ENCODE assay signal across 33 cellular contexts in the genomic region with DNA sequence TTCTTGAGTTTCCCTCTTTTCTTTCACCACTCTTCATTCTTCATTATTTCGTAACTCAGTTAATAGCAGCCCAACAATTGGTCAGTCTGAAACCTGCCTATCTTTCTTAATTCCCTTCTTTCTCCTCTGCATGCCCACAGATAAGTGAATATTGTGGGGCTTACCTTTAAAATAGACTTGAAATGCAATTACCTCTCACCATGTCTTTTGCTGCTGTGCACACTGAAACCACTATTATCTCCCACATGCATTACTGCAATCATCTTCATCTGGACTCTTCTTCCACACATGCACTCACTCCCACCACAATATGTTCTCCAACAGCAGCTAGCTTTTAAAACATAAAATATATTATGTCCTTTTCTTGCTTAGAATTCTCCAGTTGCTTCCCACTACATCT.
"Had no signal": no experiment of that assay in that cellular context is flagged by ENCODE, and none has a peak within 500 bp of the region (broad histone marks: within the 10 kb centered on the region; RNA-seq: fewer than 3 reads in every experiment).

No MANE protein-coding gene starts in this region.

- H3K36me3 Mint-ChIP-seq: activated naive CD4-positive, alpha-beta T cell treated with anti-CD3 and anti-CD28 coated beads, Interleukin-2, amount 50 U/mL, for 72 hours; brain; WTC11 had no signal

- H3K4me3 Mint-ChIP-seq: activated CD4-positive, alpha-beta memory T cell treated with anti-CD3 and anti-CD28 coated beads, Interleukin-2, amount 10 ng/mL, durations not matched to agents 7 days and 5 days; activated CD4-positive, alpha-beta T cell treated with anti-CD3 and anti-CD28 coated beads, Interleukin-2, amount 10 ng/mL, durations not matched to agents 7 days and 5 days; activated naive CD4-positive, alpha-beta T cell treated with anti-CD3 and anti-CD28 coated beads, Interleukin-2, amount 10 ng/mL, durations not matched to agents 7 days and 5 days; activated naive CD8-positive, alpha-beta T cell treated with anti-CD3 and anti-CD28 coated beads, Interleukin-2, amount 10 ng/mL, durations not matched to agents 7 days and 5 days; activated T-cell treated with anti-CD3 and anti-CD28 coated beads, Interleukin-2, amount 50 U/mL, for 24 hours; activated T-cell treated with anti-CD3 and anti-CD28 coated beads, Interleukin-2, amount 50 U/mL, for 72 hours; brain; dendritic cell treated with granulocyte-macrophage colony-stimulating factor and Interleukin-4, amounts not matched to agents 40 ng/mL and 50 ng/mL, for 4 days; effector memory CD8-positive, alpha-beta T cell; WTC11 had no signal

- ATAC-seq: activated naive CD4-positive, alpha-beta T cell treated with anti-CD3 and anti-CD28 coated beads, Interleukin-2, amount 50 U/mL, for 72 hours; activated T-cell treated with anti-CD3 and anti-CD28 coated beads, Interleukin-2, amount 50 U/mL, for 72 hours; effector memory CD8-positive, alpha-beta T cell; foreskin keratinocyte; gastrocnemius medialis; heart left ventricle; WTC11 had no signal

- H3K36me3 ChIP-seq: ascending aorta, breast epithelium, cardiac muscle cell, esophagus muscularis mucosa, gastrocnemius medialis, heart left ventricle had no signal

- H3K27ac ChIP-seq: ascending aorta, breast epithelium, cardiac muscle cell, coronary artery, dorsolateral prefrontal cortex, esophagus muscularis mucosa, foreskin keratinocyte, gastrocnemius medialis, heart left ventricle, VCaP had no signal

- DNase-seq: activated CD4-positive, alpha-beta memory T cell treated with anti-CD3 and anti-CD28 coated beads, Interleukin-2, amount 10 ng/mL, durations not matched to agents 7 days and 5 days; activated CD4-positive, alpha-beta T cell treated with anti-CD3 and anti-CD28 coated beads for 1 hour; activated CD4-positive, alpha-beta T cell treated with anti-CD3 and anti-CD28 coated beads for 4 hours; activated CD4-positive, alpha-beta T cell treated with anti-CD3 and anti-CD28 coated beads, Interleukin-2, amount 10 ng/mL, durations not matched to agents 7 days and 5 days; activated CD4-positive, alpha-beta T cell treated with anti-CD3 and anti-CD28 coated beads, Interleukin-2, amount 50 U/mL, for 4 hours; activated CD8-positive, alpha-beta memory T cell treated with anti-CD3 and anti-CD28 coated beads, Interleukin-2, amount 50 U/mL, for 48 hours; activated gamma-delta T cell; activated naive CD4-positive, alpha-beta T cell; activated naive CD4-positive, alpha-beta T cell treated with anti-CD3 and anti-CD28 coated beads, Interleukin-2, amount 10 ng/mL, durations not matched to agents 7 days and 5 days; activated naive CD8-positive, alpha-beta T cell treated with anti-CD3 and anti-CD28 coated beads, Interleukin-2, amount 10 ng/mL, durations not matched to agents 7 days and 5 days; activated T-cell treated with anti-CD3 and anti-CD28 coated beads for 4 hours; activated T-cell treated with anti-CD3 and anti-CD28 coated beads, Interleukin-2, amount 50 U/mL, for 24 hours; activated T-cell treated with anti-CD3 and anti-CD28 coated beads, Interleukin-2, amount 50 U/mL, for 72 hours; central memory CD4-positive, alpha-beta T cell; cerebellar nuclear complex; dorsolateral prefrontal cortex; effector CD4-positive, alpha-beta T cell; effector memory CD8-positive, alpha-beta T cell; foreskin keratinocyte; gastrocnemius medialis; glutamatergic neuron; heart left ventricle; T-helper 2 cell had no signal

- H3K4me3 ChIP-seq: ascending aorta, breast epithelium, cardiac muscle cell, coronary artery, dorsolateral prefrontal cortex, esophagus muscularis mucosa, gastrocnemius medialis, heart left ventricle had no signal

- H3K27ac Mint-ChIP-seq: activated CD4-positive, alpha-beta memory T cell treated with anti-CD3 and anti-CD28 coated beads, Interleukin-2, amount 10 ng/mL, durations not matched to agents 7 days and 5 days; activated CD4-positive, alpha-beta T cell treated with anti-CD3 and anti-CD28 coated beads, Interleukin-2, amount 10 ng/mL, durations not matched to agents 7 days and 5 days; activated naive CD4-positive, alpha-beta T cell treated with anti-CD3 and anti-CD28 coated beads, Interleukin-2, amount 10 ng/mL, durations not matched to agents 7 days and 5 days; activated naive CD4-positive, alpha-beta T cell treated with anti-CD3 and anti-CD28 coated beads, Interleukin-2, amount 50 U/mL, for 72 hours; activated naive CD8-positive, alpha-beta T cell treated with anti-CD3 and anti-CD28 coated beads, Interleukin-2, amount 10 ng/mL, durations not matched to agents 7 days and 5 days; activated T-cell treated with anti-CD3 and anti-CD28 coated beads, Interleukin-2, amount 50 U/mL, for 24 hours; activated T-cell treated with anti-CD3 and anti-CD28 coated beads, Interleukin-2, amount 50 U/mL, for 72 hours; brain; dendritic cell treated with granulocyte-macrophage colony-stimulating factor and Interleukin-4, amounts not matched to agents 40 ng/mL and 50 ng/mL, for 4 days; effector memory CD8-positive, alpha-beta T cell; WTC11 had no signal

- H3K27me3 ChIP-seq: ascending aorta, breast epithelium, cardiac muscle cell, dorsolateral prefrontal cortex, esophagus muscularis mucosa, foreskin keratinocyte, gastrocnemius medialis, heart left ventricle had no signal

- H3K9me3 ChIP-seq: ascending aorta, breast epithelium, esophagus muscularis mucosa, gastrocnemius medialis, heart left ventricle had no signal

- H3K9me3 Mint-ChIP-seq: activated T-cell treated with anti-CD3 and anti-CD28 coated beads, Interleukin-2, amount 50 U/mL, for 72 hours; brain; effector memory CD8-positive, alpha-beta T cell had no signal

- H3K27me3 Mint-ChIP-seq: activated CD4-positive, alpha-beta T cell treated with anti-CD3 and anti-CD28 coated beads, Interleukin-2, amount 10 ng/mL, durations not matched to agents 7 days and 5 days; activated naive CD4-positive, alpha-beta T cell treated with anti-CD3 and anti-CD28 coated beads, Interleukin-2, amount 10 ng/mL, durations not matched to agents 7 days and 5 days; activated naive CD8-positive, alpha-beta T cell treated with anti-CD3 and anti-CD28 coated beads, Interleukin-2, amount 10 ng/mL, durations not matched to agents 7 days and 5 days; activated T-cell treated with anti-CD3 and anti-CD28 coated beads, Interleukin-2, amount 50 U/mL, for 24 hours; brain; dendritic cell treated with granulocyte-macrophage colony-stimulating factor and Interleukin-4, amounts not matched to agents 40 ng/mL and 50 ng/mL, for 4 days; effector memory CD8-positive, alpha-beta T cell had no signal

- H3K4me1 ChIP-seq: ascending aorta, breast epithelium, esophagus muscularis mucosa, foreskin keratinocyte, gastrocnemius medialis, heart left ventricle had no signal

- H3K4me1 Mint-ChIP-seq: brain, WTC11 had no signal
